Comparison of ENCODE assay signal across 1 cellular context in genomic region chr3:48426401-48426909, GRCh38.
TF ChIP-seq lines count a peak whose summit lies in the region.

No MANE protein-coding gene starts in this region.

TF ChIP-seq in HepG2, 621 proteins besides CTCF, POLR2A, EP300 and RAD21 (continued from another document and continues in another):
- TF ChIP-seq, protein P1, sequence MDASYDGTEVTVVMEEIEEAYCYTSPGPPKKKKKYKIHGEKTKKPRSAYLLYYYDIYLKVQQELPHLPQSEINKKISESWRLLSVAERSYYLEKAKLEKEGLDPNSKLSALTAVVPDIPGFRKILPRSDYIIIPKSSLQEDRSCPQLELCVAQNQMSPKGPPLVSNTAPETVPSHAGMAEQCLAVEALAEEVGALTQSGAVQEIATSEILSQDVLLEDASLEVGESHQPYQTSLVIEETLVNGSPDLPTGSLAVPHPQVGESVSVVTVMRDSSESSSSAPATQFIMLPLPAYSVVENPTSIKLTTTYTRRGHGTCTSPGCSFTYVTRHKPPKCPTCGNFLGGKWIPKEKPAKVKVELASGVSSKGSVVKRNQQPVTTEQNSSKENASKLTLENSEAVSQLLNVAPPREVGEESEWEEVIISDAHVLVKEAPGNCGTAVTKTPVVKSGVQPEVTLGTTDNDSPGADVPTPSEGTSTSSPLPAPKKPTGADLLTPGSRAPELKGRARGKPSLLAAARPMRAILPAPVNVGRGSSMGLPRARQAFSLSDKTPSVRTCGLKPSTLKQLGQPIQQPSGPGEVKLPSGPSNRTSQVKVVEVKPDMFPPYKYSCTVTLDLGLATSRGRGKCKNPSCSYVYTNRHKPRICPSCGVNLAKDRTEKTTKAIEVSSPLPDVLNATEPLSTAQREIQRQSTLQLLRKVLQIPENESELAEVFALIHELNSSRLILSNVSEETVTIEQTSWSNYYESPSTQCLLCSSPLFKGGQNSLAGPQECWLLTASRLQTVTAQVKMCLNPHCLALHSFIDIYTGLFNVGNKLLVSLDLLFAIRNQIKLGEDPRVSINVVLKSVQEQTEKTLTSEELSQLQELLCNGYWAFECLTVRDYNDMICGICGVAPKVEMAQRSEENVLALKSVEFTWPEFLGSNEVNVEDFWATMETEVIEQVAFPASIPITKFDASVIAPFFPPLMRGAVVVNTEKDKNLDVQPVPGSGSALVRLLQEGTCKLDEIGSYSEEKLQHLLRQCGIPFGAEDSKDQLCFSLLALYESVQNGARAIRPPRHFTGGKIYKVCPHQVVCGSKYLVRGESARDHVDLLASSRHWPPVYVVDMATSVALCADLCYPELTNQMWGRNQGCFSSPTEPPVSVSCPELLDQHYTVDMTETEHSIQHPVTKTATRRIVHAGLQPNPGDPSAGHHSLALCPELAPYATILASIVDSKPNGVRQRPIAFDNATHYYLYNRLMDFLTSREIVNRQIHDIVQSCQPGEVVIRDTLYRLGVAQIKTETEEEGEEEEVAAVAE (CRISPR knock-in tag; IDR thresholded peaks at IDR 0.05; ENCODE audit: borderline replicate concordance), result no peak
- TF ChIP-seq NFE2 (CRISPR knock-in tag; IDR thresholded peaks at IDR 0.05) (no peak), ZNF230 (CRISPR knock-in tag; IDR thresholded peaks at IDR 0.05) (no peak; the same call in 1 of the 2 replicates), ZNF354B (CRISPR knock-in tag; IDR thresholded peaks at IDR 0.05) (no peak), TIGD3 (CRISPR knock-in tag; IDR thresholded peaks at IDR 0.05; ENCODE audit: borderline replicate concordance) (0 out of 2 replicates have a peak, but pooled peaks have one; percentile 42), HMG20A (CRISPR knock-in tag; IDR thresholded peaks at IDR 0.05; ENCODE audit: borderline replicate concordance) (no peak), TBX2 (CRISPR knock-in tag; IDR thresholded peaks at IDR 0.05; ENCODE audit: borderline replicate concordance) (peak; percentile 55; the same call in 1 of the 2 replicates), ETV6 (CRISPR knock-in tag; conservative IDR thresholded peaks at IDR 0.05) (no peak), HNRNPLL (IDR thresholded peaks at IDR 0.05; ENCODE audit: low read depth, low read length, poor library complexity, severe bottlenecking) (peak; percentile 41), ZNF136 (CRISPR knock-in tag; IDR thresholded peaks at IDR 0.05; ENCODE audit: low read depth) (no peak), MTA3 (CRISPR knock-in tag; IDR thresholded peaks at IDR 0.05) (no peak), ZNF691 (CRISPR knock-in tag; IDR thresholded peaks at IDR 0.05; ENCODE audit: borderline replicate concordance, low read depth) (0 out of 2 replicates have a peak, but pooled peaks have one; percentile 7), NFIC (IDR thresholded peaks at IDR 0.05; ENCODE audit: low read length) (no peak), ZNF274 (CRISPR knock-in tag; IDR thresholded peaks at IDR 0.05) (peak; percentile 15; the same call in 1 of the 2 replicates), RBFOX2 (IDR thresholded peaks at IDR 0.05; ENCODE audit: low read depth, low read length) (peak; percentile 63; the same call in 1 of the 2 replicates), NFE2L2 (IDR thresholded peaks at IDR 0.05; ENCODE audit: low read length) (no peak), ARID5B (CRISPR knock-in tag; IDR thresholded peaks at IDR 0.05) (no peak), MTF1 (CRISPR knock-in tag; IDR thresholded peaks at IDR 0.05) (no peak), TMF1 (CRISPR knock-in tag; IDR thresholded peaks at IDR 0.05; ENCODE audit: low read depth) (no peak), ZNF10 (CRISPR knock-in tag; IDR thresholded peaks at IDR 0.05; ENCODE audit: borderline replicate concordance, low read depth) (no peak), PHF5A (CRISPR knock-in tag; IDR thresholded peaks at IDR 0.05; ENCODE audit: low read depth, unreplicated experiment) (no peak), NFRKB (IDR thresholded peaks at IDR 0.05) (no peak), CBX2 (IDR thresholded peaks at IDR 0.05; ENCODE audit: low read depth, low read length) (no peak), CBX2 (CRISPR knock-in tag; IDR thresholded peaks at IDR 0.05; ENCODE audit: low read depth) (no peak), RBM39 (IDR thresholded peaks at IDR 0.05; ENCODE audit: low read depth, low read length, poor library complexity, severe bottlenecking) (peak; percentile 42), PLRG1 (conservative IDR thresholded peaks at IDR 0.05) (no peak), REPIN1 (CRISPR knock-in tag; IDR thresholded peaks at IDR 0.05; ENCODE audit: borderline replicate concordance, low read depth) (no peak)
- TF ChIP-seq, protein P2, sequence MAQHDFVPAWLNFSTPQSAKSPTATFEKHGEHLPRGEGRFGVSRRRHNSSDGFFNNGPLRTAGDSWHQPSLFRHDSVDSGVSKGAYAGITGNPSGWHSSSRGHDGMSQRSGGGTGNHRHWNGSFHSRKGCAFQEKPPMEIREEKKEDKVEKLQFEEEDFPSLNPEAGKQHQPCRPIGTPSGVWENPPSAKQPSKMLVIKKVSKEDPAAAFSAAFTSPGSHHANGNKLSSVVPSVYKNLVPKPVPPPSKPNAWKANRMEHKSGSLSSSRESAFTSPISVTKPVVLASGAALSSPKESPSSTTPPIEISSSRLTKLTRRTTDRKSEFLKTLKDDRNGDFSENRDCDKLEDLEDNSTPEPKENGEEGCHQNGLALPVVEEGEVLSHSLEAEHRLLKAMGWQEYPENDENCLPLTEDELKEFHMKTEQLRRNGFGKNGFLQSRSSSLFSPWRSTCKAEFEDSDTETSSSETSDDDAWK (CRISPR knock-in tag; IDR thresholded peaks at IDR 0.05), result no peak
- TF ChIP-seq, protein P3, sequence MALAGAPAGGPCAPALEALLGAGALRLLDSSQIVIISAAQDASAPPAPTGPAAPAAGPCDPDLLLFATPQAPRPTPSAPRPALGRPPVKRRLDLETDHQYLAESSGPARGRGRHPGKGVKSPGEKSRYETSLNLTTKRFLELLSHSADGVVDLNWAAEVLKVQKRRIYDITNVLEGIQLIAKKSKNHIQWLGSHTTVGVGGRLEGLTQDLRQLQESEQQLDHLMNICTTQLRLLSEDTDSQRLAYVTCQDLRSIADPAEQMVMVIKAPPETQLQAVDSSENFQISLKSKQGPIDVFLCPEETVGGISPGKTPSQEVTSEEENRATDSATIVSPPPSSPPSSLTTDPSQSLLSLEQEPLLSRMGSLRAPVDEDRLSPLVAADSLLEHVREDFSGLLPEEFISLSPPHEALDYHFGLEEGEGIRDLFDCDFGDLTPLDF (CRISPR knock-in tag; IDR thresholded peaks at IDR 0.05), result no peak
- TF ChIP-seq, protein P4, sequence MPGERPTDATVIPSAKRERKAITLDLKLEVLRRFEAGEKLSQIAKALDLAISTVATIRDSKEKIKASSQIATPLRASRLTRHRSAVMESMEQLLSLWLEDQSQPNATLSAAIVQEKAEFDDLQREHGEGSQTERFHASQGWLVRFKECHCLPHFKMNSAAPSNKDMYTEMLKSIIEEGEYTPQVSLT (CRISPR knock-in tag; IDR thresholded peaks at IDR 0.05; ENCODE audit: borderline replicate concordance, low read depth), result no peak
- TF ChIP-seq, protein P5, sequence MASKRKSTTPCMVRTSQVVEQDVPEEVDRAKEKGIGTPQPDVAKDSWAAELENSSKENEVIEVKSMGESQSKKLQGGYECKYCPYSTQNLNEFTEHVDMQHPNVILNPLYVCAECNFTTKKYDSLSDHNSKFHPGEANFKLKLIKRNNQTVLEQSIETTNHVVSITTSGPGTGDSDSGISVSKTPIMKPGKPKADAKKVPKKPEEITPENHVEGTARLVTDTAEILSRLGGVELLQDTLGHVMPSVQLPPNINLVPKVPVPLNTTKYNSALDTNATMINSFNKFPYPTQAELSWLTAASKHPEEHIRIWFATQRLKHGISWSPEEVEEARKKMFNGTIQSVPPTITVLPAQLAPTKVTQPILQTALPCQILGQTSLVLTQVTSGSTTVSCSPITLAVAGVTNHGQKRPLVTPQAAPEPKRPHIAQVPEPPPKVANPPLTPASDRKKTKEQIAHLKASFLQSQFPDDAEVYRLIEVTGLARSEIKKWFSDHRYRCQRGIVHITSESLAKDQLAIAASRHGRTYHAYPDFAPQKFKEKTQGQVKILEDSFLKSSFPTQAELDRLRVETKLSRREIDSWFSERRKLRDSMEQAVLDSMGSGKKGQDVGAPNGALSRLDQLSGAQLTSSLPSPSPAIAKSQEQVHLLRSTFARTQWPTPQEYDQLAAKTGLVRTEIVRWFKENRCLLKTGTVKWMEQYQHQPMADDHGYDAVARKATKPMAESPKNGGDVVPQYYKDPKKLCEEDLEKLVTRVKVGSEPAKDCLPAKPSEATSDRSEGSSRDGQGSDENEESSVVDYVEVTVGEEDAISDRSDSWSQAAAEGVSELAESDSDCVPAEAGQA (IDR thresholded peaks at IDR 0.05; ENCODE audit: low read depth), result no peak
- TF ChIP-seq, protein P5 (CRISPR knock-in tag; IDR thresholded peaks at IDR 0.05; ENCODE audit: borderline replicate concordance), result no peak
- TF ChIP-seq, protein P6, sequence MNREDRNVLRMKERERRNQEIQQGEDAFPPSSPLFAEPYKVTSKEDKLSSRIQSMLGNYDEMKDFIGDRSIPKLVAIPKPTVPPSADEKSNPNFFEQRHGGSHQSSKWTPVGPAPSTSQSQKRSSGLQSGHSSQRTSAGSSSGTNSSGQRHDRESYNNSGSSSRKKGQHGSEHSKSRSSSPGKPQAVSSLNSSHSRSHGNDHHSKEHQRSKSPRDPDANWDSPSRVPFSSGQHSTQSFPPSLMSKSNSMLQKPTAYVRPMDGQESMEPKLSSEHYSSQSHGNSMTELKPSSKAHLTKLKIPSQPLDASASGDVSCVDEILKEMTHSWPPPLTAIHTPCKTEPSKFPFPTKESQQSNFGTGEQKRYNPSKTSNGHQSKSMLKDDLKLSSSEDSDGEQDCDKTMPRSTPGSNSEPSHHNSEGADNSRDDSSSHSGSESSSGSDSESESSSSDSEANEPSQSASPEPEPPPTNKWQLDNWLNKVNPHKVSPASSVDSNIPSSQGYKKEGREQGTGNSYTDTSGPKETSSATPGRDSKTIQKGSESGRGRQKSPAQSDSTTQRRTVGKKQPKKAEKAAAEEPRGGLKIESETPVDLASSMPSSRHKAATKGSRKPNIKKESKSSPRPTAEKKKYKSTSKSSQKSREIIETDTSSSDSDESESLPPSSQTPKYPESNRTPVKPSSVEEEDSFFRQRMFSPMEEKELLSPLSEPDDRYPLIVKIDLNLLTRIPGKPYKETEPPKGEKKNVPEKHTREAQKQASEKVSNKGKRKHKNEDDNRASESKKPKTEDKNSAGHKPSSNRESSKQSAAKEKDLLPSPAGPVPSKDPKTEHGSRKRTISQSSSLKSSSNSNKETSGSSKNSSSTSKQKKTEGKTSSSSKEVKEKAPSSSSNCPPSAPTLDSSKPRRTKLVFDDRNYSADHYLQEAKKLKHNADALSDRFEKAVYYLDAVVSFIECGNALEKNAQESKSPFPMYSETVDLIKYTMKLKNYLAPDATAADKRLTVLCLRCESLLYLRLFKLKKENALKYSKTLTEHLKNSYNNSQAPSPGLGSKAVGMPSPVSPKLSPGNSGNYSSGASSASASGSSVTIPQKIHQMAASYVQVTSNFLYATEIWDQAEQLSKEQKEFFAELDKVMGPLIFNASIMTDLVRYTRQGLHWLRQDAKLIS (CRISPR knock-in tag; IDR thresholded peaks at IDR 0.05), result no peak
